In genomic region chr16:30899794-30900193, GRCh38 we compare ENCODE assay signal across 17 cellular contexts. TPM values are rescaled to one million over a fixed set of nuclear protein-coding genes. Genes with fewer than 3 reads are reported as not detected.
A peak's percentile ranks its signal among the peaks of the same experiment; 100 is the strongest.
DNase-seq lines count a peak whose midpoint lies in the region; ATAC-seq, FAIRE-seq and TF ChIP-seq lines count a peak whose summit lies in the region.
"Had no signal": no experiment of that assay in that cellular context is flagged by ENCODE, and none has a peak within 500 bp of the region (broad histone marks: within the 10 kb centered on the region; RNA-seq: fewer than 3 reads in every experiment).

No MANE protein-coding gene starts in this region.

- no peak for DNase-seq in HepG2 (ENCODE audit: low spot score)
- DNase-seq in right lobe of liver, result no peak
- no peak for DNase-seq in T-helper 17 cell
- DNase-seq in stimulated activated CD4-positive, alpha-beta T cell treated with anti-CD3 and anti-CD28 coated beads, Interleukin-2, amount 100 ng/mL, for 24 hours, result no peak
- no peak for DNase-seq in Peyer's patch
- DNase-seq: 8988T; Calu3; CD8-positive, alpha-beta T cell; DMS79 treated with DMSO at 0.1 percent for 48 hours; GF-D8; KBM-7 had no signal

- H3K4me1 ChIP-seq in HepG2 (ENCODE audit: insufficient read depth, low read length) (peaks cover 83% of the 10 kb centered on the region), right lobe of liver (peaks cover 0 to 13% (median 3%) of the 10 kb centered on the region in 4 donors), Peyer's patch (peaks cover 0 to 48% (median 3%) of the 10 kb centered on the region in 4 donors)

- intact Hi-C loops in HepG2 (cut with micrococcal nuclease; ENCODE audit: unreplicated experiment) (no loop called here), right lobe of liver (cut with DNase I) (no loop called here)

- H3K79me2 ChIP-seq in HepG2 (ENCODE audit: insufficient read depth, low read length), result no peaks in the 10 kb centered on the region

- TF ChIP-seq POLR2A in HepG2 (IDR thresholded peaks at IDR 0.05; ENCODE audit: insufficient read depth in 1 of 2, low read depth in 2 of 2, low read length in 2 of 2) (no peak), right lobe of liver (IDR thresholded peaks at IDR 0.05) (no peak), Peyer's patch (IDR thresholded peaks at IDR 0.05) (no peak)

- H3K27ac ChIP-seq in HepG2 (ENCODE audit: extremely low read length, insufficient read depth, low read length) (no peak overlapping the region), right lobe of liver (no peak overlapping the region), Peyer's patch (no peak overlapping the region)
- H3K27ac ChIP-seq: BLaER1 had no signal

- H3K4me3 Mint-ChIP-seq in T-helper 17 cell, result no peak overlapping the region
- H3K4me3 Mint-ChIP-seq: CD14-positive monocyte; CD8-positive, alpha-beta T cell had no signal

- H3K9me3 ChIP-seq in HepG2 (ENCODE audit: low read length) (no peaks in the 10 kb centered on the region), right lobe of liver (no peaks in the 10 kb centered on the region), T-helper 17 cell (ENCODE audit: control insufficient read depth, low read length, poor library complexity, severe bottlenecking) (no peaks in the 10 kb centered on the region), Peyer's patch (no peaks in the 10 kb centered on the region)
- H3K9me3 ChIP-seq: BLaER1, HAP-1 had no signal

- in situ Hi-C loops in HepG2 (cut with HindIII; ENCODE audit: extremely low pct_ligation_motif_present, low pct_unique_long_range_greater_than_20kb), result loop anchor here (10.0 kb wide), 1 partner anchor 55 kb away; no protein-coding TSS in a partner anchor

- no TSS peak for BruUV-seq in HepG2 (replicated peaks; lab: Mats Ljungman, UMichigan)

- no peak overlapping the region for H3K9ac ChIP-seq in HepG2 (ENCODE audit: insufficient read depth, low read depth, low read length)
- H3K9ac ChIP-seq: BLaER1 had no signal

- 44% methylated on average over 2 of the region's 2 CpGs for WGBS in HepG2 (ENCODE audit: low lambda C conversion rate)
- 38% methylated on average over 1 of the region's 2 CpGs for WGBS in right lobe of liver (ENCODE audit: insufficient coverage, low coverage, low lambda C conversion rate, missing lambda C conversion rate)

- ATAC-seq in HepG2 (no peak), right lobe of liver (no peak), T-helper 17 cell (no peak), GM18873 (IDR thresholded peaks at IDR 0.05; ENCODE audit: low FRiP score, unreplicated experiment) (no peak)
- ATAC-seq: CD8-positive, alpha-beta T cell had no signal

- H3K27me3 Mint-ChIP-seq in T-helper 17 cell, result no peaks in the 10 kb centered on the region

- no peak overlapping the region for H2AFZ ChIP-seq in HepG2 (ENCODE audit: low read length)

- no peak overlapping the region for H3K4me2 ChIP-seq in HepG2 (ENCODE audit: low read depth, low read length)
- H3K4me2 ChIP-seq: BLaER1 had no signal

- H3K36me3 ChIP-seq in HepG2 (replicated peaks in 1 of 2; ENCODE audit: control insufficient read depth in 1 of 2, insufficient read depth in 2 of 2, low read length in 2 of 2) (no peaks in the 10 kb centered on the region), right lobe of liver (no peaks in the 10 kb centered on the region), Peyer's patch (no peaks in the 10 kb centered on the region)
- H3K36me3 ChIP-seq: BLaER1, HAP-1 had no signal

- POLR2A ChIA-PET in HepG2 (lab: Yijun Ruan, JAX), result interaction anchor here (3.6 kb wide), 1 partner anchor 55 kb away, joined by 29 read pairs; no protein-coding TSS in a partner anchor

- TF ChIP-seq CTCF in HepG2 (CRISPR knock-in tag; IDR thresholded peaks at IDR 0.05) (no peak), right lobe of liver (IDR thresholded peaks at IDR 0.05) (no peak), Peyer's patch (IDR thresholded peaks at IDR 0.05) (no peak)

- H4K20me1 ChIP-seq in HepG2 (ENCODE audit: insufficient read depth, low read length), result no peaks in the 10 kb centered on the region
- H4K20me1 ChIP-seq: BLaER1 had no signal

- no peak for TF ChIP-seq RAD21 in HepG2 (CRISPR knock-in tag; IDR thresholded peaks at IDR 0.05)

- TF ChIP-seq EP300 in HepG2 (IDR thresholded peaks at IDR 0.05; ENCODE audit: low read depth in 2 of 2, low read length in 2 of 2), result no peak
- TF ChIP-seq EP300 in HepG2 (CRISPR knock-in tag; IDR thresholded peaks at IDR 0.05; ENCODE audit: borderline replicate concordance), result no peak

- no peaks in the 10 kb centered on the region for H3K36me3 Mint-ChIP-seq in T-helper 17 cell (ENCODE audit: low read depth)
- H3K36me3 Mint-ChIP-seq: CD14-positive monocyte had no signal

- peaks cover 27% of the 10 kb centered on the region for H3K4me1 Mint-ChIP-seq in T-helper 17 cell

- no peaks in the 10 kb centered on the region for H3K27me3 ChIP-seq in HepG2 (ENCODE audit: control insufficient read depth in 1 of 2, insufficient read depth in 2 of 2, low read length in 2 of 2)
- H3K27me3 ChIP-seq in right lobe of liver, result no peaks in the 10 kb centered on the region
- no peaks in the 10 kb centered on the region for H3K27me3 ChIP-seq in Peyer's patch
- H3K27me3 ChIP-seq: BLaER1 had no signal

- H3K27ac Mint-ChIP-seq in T-helper 17 cell, result peak overlapping the region; percentile 63
- H3K27ac Mint-ChIP-seq: CD14-positive monocyte; CD8-positive, alpha-beta T cell had no signal

- CTCF ChIA-PET in HepG2 (lab: Yijun Ruan, JAX; ENCODE audit: low intra/inter-chr PET ratio, low total read pairs), result no interaction called here

- H3K4me3 ChIP-seq in HepG2 (replicated peaks in 1 of 3; ENCODE audit: insufficient read depth in 1 of 3, low read depth in 2 of 3, low read length in 3 of 3), result no peak overlapping the region
- no peak overlapping the region for H3K4me3 ChIP-seq in right lobe of liver
- H3K4me3 ChIP-seq in Peyer's patch, result no peak overlapping the region
- H3K4me3 ChIP-seq: BLaER1, HAP-1 had no signal

- FAIRE-seq in HepG2 (lab: Jason Lieb, UNC), result no peak
- FAIRE-seq: H1 had no signal

RNA-seq across cellular contexts. Expression of gene CTF1, which starts 3.4 kb away (rescaled TPM):
- total RNA-seq in HepG2 (2016; rRNA removed; fragmentation: Illumina TruSeq; extraction: Trizol) (0.11 and 0.13 TPM in 2 replicates), right lobe of liver (under 1 TPM in 4 of 6 experiments, not detected in 2; 0.13 to 0.74 (median 0.43) TPM), T-helper 17 cell (under 1 TPM in 1 of 2 donors, not detected in 1; 0.26 TPM), Peyer's patch (1 to 10 TPM in 1 of 4 donors, not detected in 3; 1.2 TPM)
- total RNA-seq in HepG2 (2016; cell fraction: cytosol; rRNA removed; fragmentation: Illumina TruSeq; extraction: Trizol; ENCODE audit: low read depth), result 0.18 and 0.20 TPM in 2 replicates
- total RNA-seq in HepG2 (2016; cell fraction: insoluble cytoplasmic fraction; rRNA removed; fragmentation: Illumina TruSeq; extraction: Trizol), result 0.19 TPM in 1 of 2 replicates, not detected in the other
- total RNA-seq in HepG2 (2016; cell fraction: membrane; rRNA removed; fragmentation: Illumina TruSeq; extraction: Trizol), result 0.19 and 0.31 TPM in 2 replicates
- not detected in 2 replicates for total RNA-seq in HepG2 (2016; cell fraction: nucleus; rRNA removed; fragmentation: Illumina TruSeq; extraction: Trizol)
- 1.8 and 2.6 TPM in 2 replicates for polyA plus RNA-seq in HepG2 (2011; rRNA removed)
- polyA plus RNA-seq in HepG2 (2011; cell fraction: cytosol; rRNA removed), result 1.5 and 1.6 TPM in 2 replicates
- polyA plus RNA-seq in HepG2 (2011; cell fraction: nucleus; rRNA removed), result 1.7 and 2.3 TPM in 2 replicates
- 0.57 and 0.99 TPM in 2 replicates for polyA plus RNA-seq in HepG2 (2012)
- polyA plus RNA-seq in HepG2 (2016; cell fraction: cytosol; fragmentation: Illumina TruSeq; extraction: Trizol; ENCODE audit: low read depth), result 0.20 and 0.23 TPM in 2 replicates
- polyA plus RNA-seq in HepG2 (2016; cell fraction: insoluble cytoplasmic fraction; fragmentation: Illumina TruSeq; extraction: Trizol; ENCODE audit: low read depth), result 0.44 and 0.81 TPM in 2 replicates
- 0.44 and 0.47 TPM in 2 replicates for polyA plus RNA-seq in HepG2 (2016; cell fraction: membrane; fragmentation: Illumina TruSeq; extraction: Trizol; ENCODE audit: low read depth)
- polyA plus RNA-seq in HepG2 (2016; cell fraction: nucleus; fragmentation: Illumina TruSeq; extraction: Trizol; ENCODE audit: insufficient read depth, low read depth), result 0.28 and 0.49 TPM in 2 replicates
- polyA minus RNA-seq in HepG2 (2011; rRNA and poly(A)+ RNA removed; ENCODE audit: low replicate concordance), result 0.94 and 3.5 TPM in 2 replicates
- polyA minus RNA-seq in HepG2 (2011; cell fraction: cytosol; rRNA and poly(A)+ RNA removed), result 0.49 and 0.97 TPM in 2 replicates
- polyA minus RNA-seq in HepG2 (2011; cell fraction: nucleus; rRNA and poly(A)+ RNA removed), result 0.25 and 0.77 TPM in 2 replicates
- total RNA-seq: CD8-positive, alpha-beta T cell; HT-29 had no signal
- polyA plus RNA-seq: CD14-positive monocyte had no signal

RNA-seq across cellular contexts. Expression of gene BCL7C, which starts 5.9 kb away (rescaled TPM):
- total RNA-seq in HepG2 (2016; rRNA removed; fragmentation: Illumina TruSeq; extraction: Trizol), result 20.6 and 33.8 TPM in 2 replicates
- 194 and 197 TPM in 2 replicates for total RNA-seq in HepG2 (2016; cell fraction: cytosol; rRNA removed; fragmentation: Illumina TruSeq; extraction: Trizol; ENCODE audit: low read depth)
- total RNA-seq in HepG2 (2016; cell fraction: insoluble cytoplasmic fraction; rRNA removed; fragmentation: Illumina TruSeq; extraction: Trizol), result 22.9 and 35.1 TPM in 2 replicates
- 119 and 127 TPM in 2 replicates for total RNA-seq in HepG2 (2016; cell fraction: membrane; rRNA removed; fragmentation: Illumina TruSeq; extraction: Trizol)
- 13.0 and 13.8 TPM in 2 replicates for total RNA-seq in HepG2 (2016; cell fraction: nucleus; rRNA removed; fragmentation: Illumina TruSeq; extraction: Trizol)
- 17.3 and 17.7 TPM in 2 replicates for polyA plus RNA-seq in HepG2 (2011; rRNA removed)
- polyA plus RNA-seq in HepG2 (2011; cell fraction: cytosol; rRNA removed), result 16.6 and 23.0 TPM in 2 replicates
- 6.8 and 7.6 TPM in 2 replicates for polyA plus RNA-seq in HepG2 (2011; cell fraction: nucleus; rRNA removed)
- polyA plus RNA-seq in HepG2 (2012), result 9.5 and 11.7 TPM in 2 replicates
- polyA plus RNA-seq in HepG2 (2016; cell fraction: cytosol; fragmentation: Illumina TruSeq; extraction: Trizol; ENCODE audit: low read depth), result 217 TPM in 2 replicates
- 24.4 and 25.8 TPM in 2 replicates for polyA plus RNA-seq in HepG2 (2016; cell fraction: insoluble cytoplasmic fraction; fragmentation: Illumina TruSeq; extraction: Trizol; ENCODE audit: low read depth)
- polyA plus RNA-seq in HepG2 (2016; cell fraction: membrane; fragmentation: Illumina TruSeq; extraction: Trizol; ENCODE audit: low read depth), result 119 and 124 TPM in 2 replicates
- polyA plus RNA-seq in HepG2 (2016; cell fraction: nucleus; fragmentation: Illumina TruSeq; extraction: Trizol; ENCODE audit: insufficient read depth, low read depth), result 23.8 and 25.6 TPM in 2 replicates
- 4.2 and 4.3 TPM in 2 replicates for polyA minus RNA-seq in HepG2 (2011; rRNA and poly(A)+ RNA removed; ENCODE audit: low replicate concordance)
- polyA minus RNA-seq in HepG2 (2011; cell fraction: cytosol; rRNA and poly(A)+ RNA removed), result 5.2 and 7.2 TPM in 2 replicates
- polyA minus RNA-seq in HepG2 (2011; cell fraction: nucleus; rRNA and poly(A)+ RNA removed), result 3.6 and 3.9 TPM in 2 replicates
- 10 to 100 TPM in 2 of 6 experiments, 1 to 10 TPM in 4; 5.9 to 14.3 (median 7.9) TPM for total RNA-seq in right lobe of liver
- total RNA-seq in T-helper 17 cell, result 10 to 100 TPM; 22.5 to 22.8 TPM
- 10 to 100 TPM; 12.1 to 23.9 (median 17.8) TPM for total RNA-seq in Peyer's patch

RNA-seq across cellular contexts. Expression of gene FBXL19, which starts 23.6 kb away (rescaled TPM):
- 7.4 and 13.7 TPM in 2 replicates for total RNA-seq in HepG2 (2016; rRNA removed; fragmentation: Illumina TruSeq; extraction: Trizol)
- 0.88 and 1.0 TPM in 2 replicates for total RNA-seq in HepG2 (2016; cell fraction: cytosol; rRNA removed; fragmentation: Illumina TruSeq; extraction: Trizol; ENCODE audit: low read depth)
- 7.5 and 14.8 TPM in 2 replicates for total RNA-seq in HepG2 (2016; cell fraction: insoluble cytoplasmic fraction; rRNA removed; fragmentation: Illumina TruSeq; extraction: Trizol)
- total RNA-seq in HepG2 (2016; cell fraction: membrane; rRNA removed; fragmentation: Illumina TruSeq; extraction: Trizol), result 3.5 and 3.7 TPM in 2 replicates
- 7.2 and 8.5 TPM in 2 replicates for total RNA-seq in HepG2 (2016; cell fraction: nucleus; rRNA removed; fragmentation: Illumina TruSeq; extraction: Trizol)
- 6.0 and 10.1 TPM in 2 replicates for polyA plus RNA-seq in HepG2 (2011; rRNA removed)
- polyA plus RNA-seq in HepG2 (2011; cell fraction: cytosol; rRNA removed), result 4.8 and 8.3 TPM in 2 replicates
- 32.6 and 42.1 TPM in 2 replicates for polyA plus RNA-seq in HepG2 (2011; cell fraction: nucleus; rRNA removed)
- 6.0 and 7.5 TPM in 2 replicates for polyA plus RNA-seq in HepG2 (2012)
- 0.59 and 0.62 TPM in 2 replicates for polyA plus RNA-seq in HepG2 (2016; cell fraction: cytosol; fragmentation: Illumina TruSeq; extraction: Trizol; ENCODE audit: low read depth)
- 8.3 and 8.7 TPM in 2 replicates for polyA plus RNA-seq in HepG2 (2016; cell fraction: insoluble cytoplasmic fraction; fragmentation: Illumina TruSeq; extraction: Trizol; ENCODE audit: low read depth)
- 2.0 and 2.5 TPM in 2 replicates for polyA plus RNA-seq in HepG2 (2016; cell fraction: membrane; fragmentation: Illumina TruSeq; extraction: Trizol; ENCODE audit: low read depth)
- 18.4 and 19.3 TPM in 2 replicates for polyA plus RNA-seq in HepG2 (2016; cell fraction: nucleus; fragmentation: Illumina TruSeq; extraction: Trizol; ENCODE audit: insufficient read depth, low read depth)
- 9.2 and 19.5 TPM in 2 replicates for polyA minus RNA-seq in HepG2 (2011; rRNA and poly(A)+ RNA removed; ENCODE audit: low replicate concordance)
- 8.9 and 9.6 TPM in 2 replicates for polyA minus RNA-seq in HepG2 (2011; cell fraction: cytosol; rRNA and poly(A)+ RNA removed)
- polyA minus RNA-seq in HepG2 (2011; cell fraction: nucleus; rRNA and poly(A)+ RNA removed), result 6.3 and 7.0 TPM in 2 replicates
- total RNA-seq in right lobe of liver, result 1 to 10 TPM; 2.8 to 8.0 (median 3.4) TPM
- total RNA-seq in T-helper 17 cell, result 10 to 100 TPM; 12.6 to 13.2 TPM
- 10 to 100 TPM; 25.0 to 51.2 (median 47.9) TPM for total RNA-seq in Peyer's patch

RNA-seq across cellular contexts. Expression of gene ORAI3, which starts 49.1 kb away (rescaled TPM):
- 6.3 and 11.4 TPM in 2 replicates for total RNA-seq in HepG2 (2016; rRNA removed; fragmentation: Illumina TruSeq; extraction: Trizol)
- total RNA-seq in HepG2 (2016; cell fraction: cytosol; rRNA removed; fragmentation: Illumina TruSeq; extraction: Trizol; ENCODE audit: low read depth), result 3.1 and 3.3 TPM in 2 replicates
- 6.8 and 11.0 TPM in 2 replicates for total RNA-seq in HepG2 (2016; cell fraction: insoluble cytoplasmic fraction; rRNA removed; fragmentation: Illumina TruSeq; extraction: Trizol)
- total RNA-seq in HepG2 (2016; cell fraction: membrane; rRNA removed; fragmentation: Illumina TruSeq; extraction: Trizol), result 6.6 and 6.9 TPM in 2 replicates
- total RNA-seq in HepG2 (2016; cell fraction: nucleus; rRNA removed; fragmentation: Illumina TruSeq; extraction: Trizol), result 9.5 and 9.8 TPM in 2 replicates
- polyA plus RNA-seq in HepG2 (2011; rRNA removed), result 32.0 and 41.3 TPM in 2 replicates
- 40.6 and 43.1 TPM in 2 replicates for polyA plus RNA-seq in HepG2 (2011; cell fraction: cytosol; rRNA removed)
- polyA plus RNA-seq in HepG2 (2011; cell fraction: nucleus; rRNA removed), result 24.2 and 26.2 TPM in 2 replicates
- polyA plus RNA-seq in HepG2 (2012), result 8.4 and 8.8 TPM in 2 replicates
- 2.0 and 3.1 TPM in 2 replicates for polyA plus RNA-seq in HepG2 (2016; cell fraction: cytosol; fragmentation: Illumina TruSeq; extraction: Trizol; ENCODE audit: low read depth)
- polyA plus RNA-seq in HepG2 (2016; cell fraction: insoluble cytoplasmic fraction; fragmentation: Illumina TruSeq; extraction: Trizol; ENCODE audit: low read depth), result 6.2 and 7.6 TPM in 2 replicates
- polyA plus RNA-seq in HepG2 (2016; cell fraction: membrane; fragmentation: Illumina TruSeq; extraction: Trizol; ENCODE audit: low read depth), result 4.8 and 5.1 TPM in 2 replicates
- 14.8 and 15.7 TPM in 2 replicates for polyA plus RNA-seq in HepG2 (2016; cell fraction: nucleus; fragmentation: Illumina TruSeq; extraction: Trizol; ENCODE audit: insufficient read depth, low read depth)
- 9.3 and 112 TPM in 2 replicates for polyA minus RNA-seq in HepG2 (2011; rRNA and poly(A)+ RNA removed; ENCODE audit: low replicate concordance)
- 19.9 and 21.3 TPM in 2 replicates for polyA minus RNA-seq in HepG2 (2011; cell fraction: cytosol; rRNA and poly(A)+ RNA removed)
- polyA minus RNA-seq in HepG2 (2011; cell fraction: nucleus; rRNA and poly(A)+ RNA removed), result 9.7 and 16.2 TPM in 2 replicates
- 10 to 100 TPM; 27.7 to 56.6 (median 31.6) TPM for total RNA-seq in right lobe of liver
- total RNA-seq in T-helper 17 cell, result 1 to 10 TPM; 6.4 to 7.5 TPM
- 10 to 100 TPM; 10.7 to 25.0 (median 20.3) TPM for total RNA-seq in Peyer's patch

RNA-seq across cellular contexts. Expression of gene SETD1A, which starts 57.8 kb away (rescaled TPM):
- total RNA-seq in HepG2 (2016; rRNA removed; fragmentation: Illumina TruSeq; extraction: Trizol) (3.6 and 5.6 TPM in 2 replicates), right lobe of liver (1 to 10 TPM; 3.7 to 7.4 (median 6.9) TPM), T-helper 17 cell (10 to 100 TPM; 31.3 to 45.5 TPM), Peyer's patch (10 to 100 TPM in 3 of 4 donors, 1 to 10 TPM in 1; 10.0 to 22.0 (median 16.5) TPM)
- 7.1 and 10.5 TPM in 2 replicates for total RNA-seq in HepG2 (2016; cell fraction: cytosol; rRNA removed; fragmentation: Illumina TruSeq; extraction: Trizol; ENCODE audit: low read depth)
- 3.1 and 5.4 TPM in 2 replicates for total RNA-seq in HepG2 (2016; cell fraction: insoluble cytoplasmic fraction; rRNA removed; fragmentation: Illumina TruSeq; extraction: Trizol)
- total RNA-seq in HepG2 (2016; cell fraction: membrane; rRNA removed; fragmentation: Illumina TruSeq; extraction: Trizol), result 4.3 and 6.1 TPM in 2 replicates
- total RNA-seq in HepG2 (2016; cell fraction: nucleus; rRNA removed; fragmentation: Illumina TruSeq; extraction: Trizol), result 6.3 and 8.6 TPM in 2 replicates
- polyA plus RNA-seq in HepG2 (2011; rRNA removed), result 3.2 and 3.8 TPM in 2 replicates
- polyA plus RNA-seq in HepG2 (2011; cell fraction: cytosol; rRNA removed), result 1.6 and 2.0 TPM in 2 replicates
- 23.9 and 35.1 TPM in 2 replicates for polyA plus RNA-seq in HepG2 (2011; cell fraction: nucleus; rRNA removed)
- polyA plus RNA-seq in HepG2 (2012), result 15.4 and 28.2 TPM in 2 replicates
- 0.57 and 1.4 TPM in 2 replicates for polyA plus RNA-seq in HepG2 (2016; cell fraction: cytosol; fragmentation: Illumina TruSeq; extraction: Trizol; ENCODE audit: low read depth)
- 10.9 and 15.4 TPM in 2 replicates for polyA plus RNA-seq in HepG2 (2016; cell fraction: insoluble cytoplasmic fraction; fragmentation: Illumina TruSeq; extraction: Trizol; ENCODE audit: low read depth)
- polyA plus RNA-seq in HepG2 (2016; cell fraction: membrane; fragmentation: Illumina TruSeq; extraction: Trizol; ENCODE audit: low read depth), result 2.9 and 3.9 TPM in 2 replicates
- polyA plus RNA-seq in HepG2 (2016; cell fraction: nucleus; fragmentation: Illumina TruSeq; extraction: Trizol; ENCODE audit: insufficient read depth, low read depth), result 43.7 and 55.5 TPM in 2 replicates
- polyA minus RNA-seq in HepG2 (2011; rRNA and poly(A)+ RNA removed; ENCODE audit: low replicate concordance), result 5.5 and 8.7 TPM in 2 replicates
- polyA minus RNA-seq in HepG2 (2011; cell fraction: cytosol; rRNA and poly(A)+ RNA removed), result 2.8 and 3.1 TPM in 2 replicates
- polyA minus RNA-seq in HepG2 (2011; cell fraction: nucleus; rRNA and poly(A)+ RNA removed), result 7.0 and 11.2 TPM in 2 replicates
